ENCODE assay signal across 11 cellular contexts in genomic region chr17:82434216-82434565, GRCh38. TPM values are rescaled to one million over a fixed set of nuclear protein-coding genes. Genes with fewer than 3 reads are reported as not detected.
DNase-seq lines count a peak whose midpoint lies in the region; TF ChIP-seq lines count a peak whose summit lies in the region.
"Had no signal": no experiment of that assay in that cellular context is flagged by ENCODE, and none has a peak within 500 bp of the region (broad histone marks: within the 10 kb centered on the region; RNA-seq: fewer than 3 reads in every experiment).

No MANE protein-coding gene starts in this region.

- H3K4me1 ChIP-seq in KMS-11 (ENCODE audit: low read depth, poor library complexity, severe bottlenecking) (peaks cover 10% of the 10 kb centered on the region), ascending aorta (no peaks in the 10 kb centered on the region)

- no peaks in the 10 kb centered on the region for H3K79me2 ChIP-seq in KMS-11 (ENCODE audit: insufficient read depth, low read depth)

- H2AFZ ChIP-seq in KMS-11 (ENCODE audit: low read depth), result no peak overlapping the region

- intact Hi-C loops in activated naive CD4-positive, alpha-beta T cell treated with anti-CD3 and anti-CD28 coated beads for 36 hours (cut with micrococcal nuclease), result no loop called here
- intact Hi-C loops in ascending aorta (cut with DNase I), result no loop called here

- H3K9me3 ChIP-seq in ascending aorta, result no peaks in the 10 kb centered on the region

- peaks cover 4% of the 10 kb centered on the region for H3K36me3 Mint-ChIP-seq in activated naive CD4-positive, alpha-beta T cell treated with anti-CD3 and anti-CD28 coated beads for 36 hours (ENCODE audit: low read depth)
- peaks cover 18% of the 10 kb centered on the region for H3K36me3 Mint-ChIP-seq in activated naive CD4-positive, alpha-beta T cell treated with anti-CD3 and anti-CD28 coated beads, Interleukin-2, amount 10 ng/mL, durations not matched to agents 7 days and 5 days
- H3K36me3 Mint-ChIP-seq in progenitor cell of endocrine pancreas (ENCODE audit: insufficient read depth), result peaks cover 4% of the 10 kb centered on the region

- no peak overlapping the region for H3K9ac ChIP-seq in KMS-11

- DNase-seq in activated naive CD4-positive, alpha-beta T cell treated with anti-CD3 and anti-CD28 coated beads for 36 hours, result peak; percentile 43
- DNase-seq in activated naive CD4-positive, alpha-beta T cell (lab: John Stamatoyannopoulos, UW), result no peak
- DNase-seq in activated naive CD4-positive, alpha-beta T cell treated with anti-CD3 and anti-CD28 coated beads, Interleukin-2, amount 10 ng/mL, durations not matched to agents 7 days and 5 days, result peak; percentile 70
- peak; percentile 16 for DNase-seq in stimulated activated naive CD4-positive, alpha-beta T cell treated with Interleukin-2 at 50 U/mL for 16 hours (lab: John Stamatoyannopoulos, UW)
- no peak for DNase-seq in progenitor cell of endocrine pancreas (ENCODE audit: low spot score, unreplicated experiment)
- DNase-seq in DMS 273 treated with DMSO at 0.1 percent for 48 hours (lab: John Stamatoyannopoulos, UW), result no peak
- DNase-seq in ascending aorta (ENCODE audit: low spot score in 2 of 2), result no peak
- DNase-seq: activated CD4-positive, alpha-beta T cell treated with anti-CD3 and anti-CD28 coated beads, Interleukin-2, amount 50 U/mL, for 4 hours; HFFc6; NCI-H1930 had no signal

- H3K4me1 Mint-ChIP-seq in activated naive CD4-positive, alpha-beta T cell treated with anti-CD3 and anti-CD28 coated beads for 36 hours (ENCODE audit: low read depth), result peaks cover 9% of the 10 kb centered on the region
- H3K4me1 Mint-ChIP-seq in activated naive CD4-positive, alpha-beta T cell treated with anti-CD3 and anti-CD28 coated beads, Interleukin-2, amount 10 ng/mL, durations not matched to agents 7 days and 5 days, result peaks cover 32% of the 10 kb centered on the region
- no peaks in the 10 kb centered on the region for H3K4me1 Mint-ChIP-seq in progenitor cell of endocrine pancreas (ENCODE audit: low read depth)

- CTCF ChIA-PET in activated naive CD4-positive, alpha-beta T cell treated with anti-CD3 and anti-CD28 coated beads for 36 hours (lab: Charles Lee), result no interaction called here
- CTCF ChIA-PET in activated naive CD4-positive, alpha-beta T cell treated with anti-CD3 and anti-CD28 coated beads, Interleukin-2, amount 10 ng/mL, durations not matched to agents 7 days and 5 days (lab: Charles Lee), result interaction anchor here (0.8 kb wide), 1 partner anchor 8 kb away, joined by 4 read pairs; no protein-coding TSS in a partner anchor

- no peaks in the 10 kb centered on the region for H4K20me1 ChIP-seq in KMS-11 (ENCODE audit: insufficient read depth)

- no peaks in the 10 kb centered on the region for H3K27me3 Mint-ChIP-seq in activated naive CD4-positive, alpha-beta T cell treated with anti-CD3 and anti-CD28 coated beads for 36 hours (ENCODE audit: low read depth)
- H3K27me3 Mint-ChIP-seq in activated naive CD4-positive, alpha-beta T cell treated with anti-CD3 and anti-CD28 coated beads, Interleukin-2, amount 10 ng/mL, durations not matched to agents 7 days and 5 days, result no peaks in the 10 kb centered on the region
- no peaks in the 10 kb centered on the region for H3K27me3 Mint-ChIP-seq in progenitor cell of endocrine pancreas

- H3K4me3 Mint-ChIP-seq in activated naive CD4-positive, alpha-beta T cell treated with anti-CD3 and anti-CD28 coated beads for 36 hours, result no peak overlapping the region
- no peak overlapping the region for H3K4me3 Mint-ChIP-seq in activated naive CD4-positive, alpha-beta T cell treated with anti-CD3 and anti-CD28 coated beads, Interleukin-2, amount 10 ng/mL, durations not matched to agents 7 days and 5 days
- H3K4me3 Mint-ChIP-seq in progenitor cell of endocrine pancreas (ENCODE audit: low read depth), result no peak overlapping the region
- H3K4me3 Mint-ChIP-seq: HFFc6 had no signal

- H3K36me3 ChIP-seq in KMS-11 (ENCODE audit: insufficient read depth), result no peaks in the 10 kb centered on the region
- peaks cover 0 to 7% of the 10 kb centered on the region in 2 donors for H3K36me3 ChIP-seq in ascending aorta

- H3K4me3 ChIP-seq in KMS-11 (IDR thresholded peaks at IDR 0.05; ENCODE audit: insufficient read depth, low read depth, low read length) (no peak overlapping the region), ascending aorta (no peak overlapping the region)

- no peaks in the 10 kb centered on the region for H3K27me3 ChIP-seq in KMS-11 (ENCODE audit: insufficient read depth, low read depth)
- H3K27me3 ChIP-seq in ascending aorta, result no peaks in the 10 kb centered on the region

- H3K27ac ChIP-seq in KMS-11 (no peak overlapping the region; the same call in 1 of the 2 replicates), ascending aorta (no peak overlapping the region)

- no peak overlapping the region for H3K27ac Mint-ChIP-seq in activated naive CD4-positive, alpha-beta T cell treated with anti-CD3 and anti-CD28 coated beads for 36 hours
- peak overlapping the region; percentile 74 for H3K27ac Mint-ChIP-seq in activated naive CD4-positive, alpha-beta T cell treated with anti-CD3 and anti-CD28 coated beads, Interleukin-2, amount 10 ng/mL, durations not matched to agents 7 days and 5 days
- no peak overlapping the region for H3K27ac Mint-ChIP-seq in progenitor cell of endocrine pancreas
- H3K27ac Mint-ChIP-seq: HFFc6 had no signal

- H3K9me3 Mint-ChIP-seq in activated naive CD4-positive, alpha-beta T cell treated with anti-CD3 and anti-CD28 coated beads for 36 hours, result no peaks in the 10 kb centered on the region
- H3K9me3 Mint-ChIP-seq in activated naive CD4-positive, alpha-beta T cell treated with anti-CD3 and anti-CD28 coated beads, Interleukin-2, amount 10 ng/mL, durations not matched to agents 7 days and 5 days, result no peaks in the 10 kb centered on the region
- H3K9me3 Mint-ChIP-seq in progenitor cell of endocrine pancreas (ENCODE audit: low read depth), result no peaks in the 10 kb centered on the region
- H3K9me3 Mint-ChIP-seq: HFFc6 had no signal

- TF ChIP-seq CTCF in KMS-11 (conservative IDR thresholded peaks at IDR 0.05; ENCODE audit: low read depth, low read length) (no peak), progenitor cell of endocrine pancreas (IDR thresholded peaks at IDR 0.05; ENCODE audit: unreplicated experiment) (no peak), ascending aorta (IDR thresholded peaks at IDR 0.05) (no peak)

- peak overlapping the region; percentile 35; the same call in 1 of the 2 replicates for H3K4me2 ChIP-seq in KMS-11

RNA-seq across cellular contexts. Expression of gene OGFOD3, which starts 15.8 kb away (rescaled TPM):
- 10 to 100 TPM; 31.1 to 32.9 TPM for total RNA-seq in activated naive CD4-positive, alpha-beta T cell treated with anti-CD3 and anti-CD28 coated beads for 36 hours
- total RNA-seq in progenitor cell of endocrine pancreas (31.3 and 31.4 TPM in 2 replicates), ascending aorta (36.6 TPM)

RNA-seq across cellular contexts. Expression of gene HEXD, which starts 16.0 kb away (rescaled TPM):
- 10 to 100 TPM; 22.4 to 26.3 TPM for total RNA-seq in activated naive CD4-positive, alpha-beta T cell treated with anti-CD3 and anti-CD28 coated beads for 36 hours
- total RNA-seq in progenitor cell of endocrine pancreas, result 76.7 and 86.4 TPM in 2 replicates
- total RNA-seq in ascending aorta, result 40.4 TPM

RNA-seq across cellular contexts. Expression of gene CYBC1, which starts 16.4 kb away (rescaled TPM):
- 100 to 1,000 TPM; 292 to 294 TPM for total RNA-seq in activated naive CD4-positive, alpha-beta T cell treated with anti-CD3 and anti-CD28 coated beads for 36 hours
- total RNA-seq in progenitor cell of endocrine pancreas, result 109 and 117 TPM in 2 replicates
- 124 TPM for total RNA-seq in ascending aorta

RNA-seq across cellular contexts. Expression of gene NARF, which starts 24.4 kb away (rescaled TPM):
- total RNA-seq in activated naive CD4-positive, alpha-beta T cell treated with anti-CD3 and anti-CD28 coated beads for 36 hours, result 10 to 100 TPM; 64.2 to 69.3 TPM
- total RNA-seq in progenitor cell of endocrine pancreas, result 86.9 and 94.0 TPM in 2 replicates
- 38.3 TPM for total RNA-seq in ascending aorta

Comparison
In these comparisons a context has a peak if more than half of its experiments do, and no peak if none do; other contexts are left out.
1. DNase-seq: peak in activated naive CD4-positive, alpha-beta T cell treated with anti-CD3 and anti-CD28 coated beads for 36 hours (single experiment), activated naive CD4-positive, alpha-beta T cell treated with anti-CD3 and anti-CD28 coated beads, Interleukin-2, amount 10 ng/mL, durations not matched to agents 7 days and 5 days (single experiment) and stimulated activated naive CD4-positive, alpha-beta T cell treated with Interleukin-2 at 50 U/mL for 16 hours (single experiment); none in activated naive CD4-positive, alpha-beta T cell (0 of 4), progenitor cell of endocrine pancreas (single experiment), DMS 273 treated with DMSO at 0.1 percent for 48 hours (single experiment) and ascending aorta (0 of 2).